Comparison of ENCODE assay signal across 10 cellular contexts in genomic region chr4:1768367-1769034, GRCh38. TPM values are rescaled to one million over a fixed set of nuclear protein-coding genes. Genes with fewer than 3 reads are reported as not detected.
A peak's percentile ranks its signal among the peaks of the same experiment; 100 is the strongest.
DNase-seq lines count a peak whose midpoint lies in the region; ATAC-seq and TF ChIP-seq lines count a peak whose summit lies in the region.
"Had no signal": no experiment of that assay in that cellular context is flagged by ENCODE, and none has a peak within 500 bp of the region (broad histone marks: within the 10 kb centered on the region; RNA-seq: fewer than 3 reads in every experiment).

No MANE protein-coding gene starts in this region.

- H2AK5ac ChIP-seq in mesenchymal stem cell (ENCODE audit: low read length, severe bottlenecking), result no peak overlapping the region

- H3K4me1 ChIP-seq in psoas muscle (no peaks in the 10 kb centered on the region), mesenchymal stem cell (ENCODE audit: control insufficient read depth, insufficient read depth, low read depth, low read length) (peaks cover 52% of the 10 kb centered on the region), gastroesophageal sphincter (peaks cover 0 to 29% (median 9%) of the 10 kb centered on the region in 3 donors)

- H3K27ac ChIP-seq in SK-N-MC (no peak overlapping the region), psoas muscle (no peak overlapping the region), mesenchymal stem cell (ENCODE audit: low read length, poor library complexity, severe bottlenecking) (no peak overlapping the region), gastroesophageal sphincter (no peak overlapping the region)

- no peak overlapping the region for H3K4ac ChIP-seq in mesenchymal stem cell (ENCODE audit: low read depth in 1 of 2, low read length in 2 of 2)

- H3K4me3 Mint-ChIP-seq in T-helper 2 cell treated with Interferon-gamma antibody and Interleukin-4, amounts not matched to agents 5 μg/mL and 100 μg/mL, for 36 hours, result peak overlapping the region; percentile 77

- no peaks in the 10 kb centered on the region for H3K36me3 ChIP-seq in SK-N-MC (ENCODE audit: insufficient read depth, low read length)
- H3K36me3 ChIP-seq in psoas muscle (ENCODE audit: insufficient read depth in 1 of 2, low read depth in 1 of 2), result no peaks in the 10 kb centered on the region
- no peaks in the 10 kb centered on the region for H3K36me3 ChIP-seq in mesenchymal stem cell (ENCODE audit: control insufficient read depth in 1 of 2, insufficient read depth in 2 of 2, low read depth in 1 of 2, low read length in 2 of 2)
- no peaks in the 10 kb centered on the region for H3K36me3 ChIP-seq in gastroesophageal sphincter

- H2AFZ ChIP-seq in mesenchymal stem cell (ENCODE audit: low read depth, low read length), result no peak overlapping the region

- no peak overlapping the region for H3K23ac ChIP-seq in mesenchymal stem cell (ENCODE audit: low read length in 2 of 2)

- no peak overlapping the region for H3K14ac ChIP-seq in mesenchymal stem cell (ENCODE audit: low read length in 2 of 2)

- H3K18ac ChIP-seq in mesenchymal stem cell (ENCODE audit: low read depth in 1 of 2, low read length in 2 of 2), result no peak overlapping the region

- peaks cover 3% of the 10 kb centered on the region for H3K4me1 Mint-ChIP-seq in T-helper 2 cell treated with Interferon-gamma antibody and Interleukin-4, amounts not matched to agents 5 μg/mL and 100 μg/mL, for 36 hours (ENCODE audit: low read depth)

- H3K4me3 ChIP-seq in SK-N-MC, result peak overlapping the region; percentile 70
- H3K4me3 ChIP-seq in iPS-18c (ENCODE audit: insufficient read depth, low read depth, low read length), result peak overlapping the region; percentile 16
- peak overlapping the region; percentile 53 for H3K4me3 ChIP-seq in psoas muscle
- no peak overlapping the region for H3K4me3 ChIP-seq in mesenchymal stem cell (ENCODE audit: insufficient read depth in 1 of 2, low read depth in 1 of 2, low read length in 2 of 2)
- no peak overlapping the region for H3K4me3 ChIP-seq in gastroesophageal sphincter

- no peak overlapping the region for H3K4me2 ChIP-seq in mesenchymal stem cell (ENCODE audit: low read length, poor library complexity, severe bottlenecking)

- H3K9me3 ChIP-seq in SK-N-MC (ENCODE audit: low read depth, low read length) (no peaks in the 10 kb centered on the region), iPS-18c (ENCODE audit: control insufficient read depth, insufficient read depth, low read length) (no peaks in the 10 kb centered on the region), psoas muscle (no peaks in the 10 kb centered on the region), mesenchymal stem cell (ENCODE audit: control insufficient read depth, low read length) (no peaks in the 10 kb centered on the region), gastroesophageal sphincter (no peaks in the 10 kb centered on the region)

- intact Hi-C loops in psoas muscle (cut with DNase I), result loop anchor here in 1 of 2 donors (1.0 kb wide), 1 partner anchor 39 kb away; no protein-coding TSS in a partner anchor

- no peaks in the 10 kb centered on the region for H3K9me3 Mint-ChIP-seq in T-helper 2 cell treated with Interferon-gamma antibody and Interleukin-4, amounts not matched to agents 5 μg/mL and 100 μg/mL, for 36 hours

- TF ChIP-seq POLR2A in gastroesophageal sphincter (IDR thresholded peaks at IDR 0.05), result no peak

- H3K9ac ChIP-seq in SK-N-MC (ENCODE audit: insufficient read length) (no peak overlapping the region), mesenchymal stem cell (ENCODE audit: low read length) (no peak overlapping the region)

- H4K8ac ChIP-seq in mesenchymal stem cell (ENCODE audit: low read length), result no peak overlapping the region

- H2BK15ac ChIP-seq in mesenchymal stem cell (ENCODE audit: low read depth, poor library complexity, severe bottlenecking), result no peak overlapping the region

- H2BK12ac ChIP-seq in mesenchymal stem cell (ENCODE audit: low read length in 2 of 2), result no peak overlapping the region

- ATAC-seq in psoas muscle (no peak), HG03139 (IDR thresholded peaks at IDR 0.05; ENCODE audit: unreplicated experiment) (no peak), gastroesophageal sphincter (no peak)

- no peak for DNase-seq in T-helper 2 cell treated with Interferon-gamma antibody and Interleukin-4, amounts not matched to agents 5 μg/mL and 100 μg/mL, for 36 hours (ENCODE audit: low spot score)
- no peak for DNase-seq in T-helper 2 cell
- DNase-seq in SK-N-MC (ENCODE audit: low read depth, low spot score), result no peak
- DNase-seq in psoas muscle, result no peak
- DNase-seq in mesenchymal stem cell, result no peak
- DNase-seq: NCI-H2029, T1000 had no signal

- H3K27ac Mint-ChIP-seq in T-helper 2 cell treated with Interferon-gamma antibody and Interleukin-4, amounts not matched to agents 5 μg/mL and 100 μg/mL, for 36 hours, result no peak overlapping the region

- H4K91ac ChIP-seq in mesenchymal stem cell (ENCODE audit: low read length), result no peak overlapping the region

- no peak overlapping the region for H2BK120ac ChIP-seq in mesenchymal stem cell (ENCODE audit: low read depth, low read length)

- peaks cover 22% of the 10 kb centered on the region for H3K27me3 Mint-ChIP-seq in T-helper 2 cell treated with Interferon-gamma antibody and Interleukin-4, amounts not matched to agents 5 μg/mL and 100 μg/mL, for 36 hours (ENCODE audit: low read depth)

- H3K79me1 ChIP-seq in mesenchymal stem cell (replicated peaks; ENCODE audit: low read length, poor library complexity, severe bottlenecking), result no peaks in the 10 kb centered on the region

- H3K36me3 Mint-ChIP-seq in T-helper 2 cell treated with Interferon-gamma antibody and Interleukin-4, amounts not matched to agents 5 μg/mL and 100 μg/mL, for 36 hours (ENCODE audit: low read depth), result no peaks in the 10 kb centered on the region

- H2BK5ac ChIP-seq in mesenchymal stem cell (ENCODE audit: low read depth, low read length, poor library complexity, severe bottlenecking), result no peak overlapping the region

- H3K27me3 ChIP-seq in psoas muscle (ENCODE audit: insufficient read depth in 3 of 3, low read length in 2 of 3) (peaks cover 0 to 17% (median 11%) of the 10 kb centered on the region in 3 donors), mesenchymal stem cell (ENCODE audit: control insufficient read depth in 1 of 2, insufficient read depth in 1 of 2, low read length in 2 of 2) (peaks cover 3 to 60% of the 10 kb centered on the region in 2 experiments), gastroesophageal sphincter (peaks cover 78% of the 10 kb centered on the region)

- WGBS in psoas muscle, 3 donors, result 79 to 89% (median 84%) methylated on average over 23 of the region's 23 CpGs
- 77% methylated on average over 23 of the region's 23 CpGs for WGBS in mesenchymal stem cell
- 87% methylated on average over 3 of the region's 23 CpGs; no CpG with 5 or more reads in 1 of the 2 donors for WGBS in gastroesophageal sphincter (ENCODE audit: low coverage in 1 of 2), 2 donors

- TF ChIP-seq EP300 in gastroesophageal sphincter (IDR thresholded peaks at IDR 0.05), result no peak

- TF ChIP-seq CTCF in psoas muscle (IDR thresholded peaks at IDR 0.05), result no peak
- no peak for TF ChIP-seq CTCF in gastroesophageal sphincter (IDR thresholded peaks at IDR 0.05)

RNA-seq across cellular contexts. Expression of gene FGFR3, which starts 24.6 kb away (rescaled TPM):
- total RNA-seq in psoas muscle (1 to 10 TPM in 1 of 4 donors, under 1 TPM in 3; 0.17 to 1.1 (median 0.47) TPM), gastroesophageal sphincter (10 to 100 TPM in 1 of 4 donors, 1 to 10 TPM in 3; 1.4 to 17.7 (median 1.8) TPM)
- under 1 TPM; 0.29 to 0.57 (median 0.30) TPM for polyA plus RNA-seq in psoas muscle
- polyA plus RNA-seq in mesenchymal stem cell (2013, experiment 1 of 2), result 0.65 TPM
- 0.48 TPM for polyA plus RNA-seq in mesenchymal stem cell (2013, experiment 2 of 2)

RNA-seq across cellular contexts. Expression of gene TACC3, which starts 47.2 kb away (rescaled TPM):
- 1 to 10 TPM; 2.7 to 3.5 (median 3.0) TPM for total RNA-seq in psoas muscle
- 1 to 10 TPM; 2.2 to 4.8 (median 2.6) TPM for polyA plus RNA-seq in psoas muscle
- 11.9 TPM for polyA plus RNA-seq in mesenchymal stem cell (2013, experiment 1 of 2)
- 10.9 TPM for polyA plus RNA-seq in mesenchymal stem cell (2013, experiment 2 of 2)
- total RNA-seq in gastroesophageal sphincter, result 1 to 10 TPM; 6.0 to 8.2 (median 7.1) TPM

RNA-seq across cellular contexts. Expression of gene TMEM129, which starts 47.4 kb away (rescaled TPM):
- 10 to 100 TPM; 11.8 to 43.6 (median 27.0) TPM for total RNA-seq in psoas muscle
- polyA plus RNA-seq in psoas muscle, result 10 to 100 TPM; 31.6 to 40.3 (median 32.9) TPM
- polyA plus RNA-seq in mesenchymal stem cell (2013, experiment 1 of 2), result 22.0 TPM
- 22.8 TPM for polyA plus RNA-seq in mesenchymal stem cell (2013, experiment 2 of 2)
- total RNA-seq in gastroesophageal sphincter, result 10 to 100 TPM; 46.6 to 94.2 (median 64.6) TPM

RNA-seq across cellular contexts. Expression of gene SLBP, which starts 56.4 kb away (rescaled TPM):
- total RNA-seq in psoas muscle (10 to 100 TPM; 15.5 to 17.1 (median 16.2) TPM), gastroesophageal sphincter (10 to 100 TPM; 34.1 to 54.0 (median 38.6) TPM)
- 10 to 100 TPM; 15.4 to 18.8 (median 18.6) TPM for polyA plus RNA-seq in psoas muscle
- polyA plus RNA-seq in mesenchymal stem cell (2013, experiment 1 of 2), result 45.8 TPM
- polyA plus RNA-seq in mesenchymal stem cell (2013, experiment 2 of 2), result 48.7 TPM

Comparison
In these comparisons a context has a peak if more than half of its experiments do, and no peak if none do; other contexts are left out.
1. H3K4me3 ChIP-seq: peak in SK-N-MC (single experiment), iPS-18c (single experiment) and psoas muscle (single experiment); none in mesenchymal stem cell (0 of 2) and gastroesophageal sphincter (0 of 2).